ENCODE assay signal across 1 cellular context in the genomic region with DNA sequence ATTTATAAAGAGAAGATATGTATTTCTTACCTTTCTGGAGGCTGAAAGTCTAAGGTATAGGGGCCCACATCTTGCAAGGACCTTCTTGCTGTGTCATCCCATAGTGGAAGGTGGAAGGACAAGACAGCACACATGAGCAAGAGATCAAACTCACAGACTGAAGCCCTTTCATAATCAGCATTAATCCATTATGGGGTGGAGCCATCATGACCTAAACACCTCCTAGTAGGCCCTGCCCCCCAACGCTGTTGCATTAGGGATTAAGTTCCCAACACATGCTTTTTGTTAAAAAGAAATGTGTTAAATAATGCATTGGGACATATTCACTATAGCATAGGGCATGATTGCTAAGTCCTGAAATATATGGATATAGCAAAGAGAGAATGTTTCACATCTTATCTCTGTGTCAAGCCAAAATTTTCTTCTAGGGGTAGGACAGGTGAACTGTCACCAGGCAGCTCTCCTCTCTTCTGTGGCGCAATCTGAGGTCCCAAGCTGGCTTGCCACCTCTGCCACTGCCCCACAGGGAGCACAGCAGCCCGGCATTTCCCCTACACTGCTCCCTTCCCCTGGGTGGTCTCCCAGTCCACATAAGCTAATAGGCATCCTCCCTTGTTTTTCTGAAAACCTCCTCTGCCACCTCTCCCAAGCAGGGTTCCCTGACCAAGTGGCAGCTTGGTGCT.
TF ChIP-seq lines count a peak whose summit lies in the region.

No MANE protein-coding gene starts in this region.

TF ChIP-seq in WTC11, 78 proteins besides CTCF, POLR2A, EP300 and RAD21 (continued from another document):
- TF ChIP-seq, protein P1, sequence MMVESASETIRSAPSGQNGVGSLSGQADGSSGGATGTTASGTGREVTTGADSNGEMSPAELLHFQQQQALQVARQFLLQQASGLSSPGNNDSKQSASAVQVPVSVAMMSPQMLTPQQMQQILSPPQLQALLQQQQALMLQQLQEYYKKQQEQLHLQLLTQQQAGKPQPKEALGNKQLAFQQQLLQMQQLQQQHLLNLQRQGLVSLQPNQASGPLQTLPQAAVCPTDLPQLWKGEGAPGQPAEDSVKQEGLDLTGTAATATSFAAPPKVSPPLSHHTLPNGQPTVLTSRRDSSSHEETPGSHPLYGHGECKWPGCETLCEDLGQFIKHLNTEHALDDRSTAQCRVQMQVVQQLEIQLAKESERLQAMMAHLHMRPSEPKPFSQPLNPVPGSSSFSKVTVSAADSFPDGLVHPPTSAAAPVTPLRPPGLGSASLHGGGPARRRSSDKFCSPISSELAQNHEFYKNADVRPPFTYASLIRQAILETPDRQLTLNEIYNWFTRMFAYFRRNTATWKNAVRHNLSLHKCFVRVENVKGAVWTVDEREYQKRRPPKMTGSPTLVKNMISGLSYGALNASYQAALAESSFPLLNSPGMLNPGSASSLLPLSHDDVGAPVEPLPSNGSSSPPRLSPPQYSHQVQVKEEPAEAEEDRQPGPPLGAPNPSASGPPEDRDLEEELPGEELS (CRISPR knock-in tag; IDR thresholded peaks at IDR 0.05): no peak
- TF ChIP-seq E2F1 (CRISPR knock-in tag; IDR thresholded peaks at IDR 0.05): no peak
- TF ChIP-seq E2F5 (CRISPR knock-in tag; IDR thresholded peaks at IDR 0.05): no peak
- TF ChIP-seq RORB (CRISPR knock-in tag; IDR thresholded peaks at IDR 0.05): no peak
- no peak for TF ChIP-seq NR2C2 (CRISPR knock-in tag; IDR thresholded peaks at IDR 0.05)
- TF ChIP-seq, protein P2, sequence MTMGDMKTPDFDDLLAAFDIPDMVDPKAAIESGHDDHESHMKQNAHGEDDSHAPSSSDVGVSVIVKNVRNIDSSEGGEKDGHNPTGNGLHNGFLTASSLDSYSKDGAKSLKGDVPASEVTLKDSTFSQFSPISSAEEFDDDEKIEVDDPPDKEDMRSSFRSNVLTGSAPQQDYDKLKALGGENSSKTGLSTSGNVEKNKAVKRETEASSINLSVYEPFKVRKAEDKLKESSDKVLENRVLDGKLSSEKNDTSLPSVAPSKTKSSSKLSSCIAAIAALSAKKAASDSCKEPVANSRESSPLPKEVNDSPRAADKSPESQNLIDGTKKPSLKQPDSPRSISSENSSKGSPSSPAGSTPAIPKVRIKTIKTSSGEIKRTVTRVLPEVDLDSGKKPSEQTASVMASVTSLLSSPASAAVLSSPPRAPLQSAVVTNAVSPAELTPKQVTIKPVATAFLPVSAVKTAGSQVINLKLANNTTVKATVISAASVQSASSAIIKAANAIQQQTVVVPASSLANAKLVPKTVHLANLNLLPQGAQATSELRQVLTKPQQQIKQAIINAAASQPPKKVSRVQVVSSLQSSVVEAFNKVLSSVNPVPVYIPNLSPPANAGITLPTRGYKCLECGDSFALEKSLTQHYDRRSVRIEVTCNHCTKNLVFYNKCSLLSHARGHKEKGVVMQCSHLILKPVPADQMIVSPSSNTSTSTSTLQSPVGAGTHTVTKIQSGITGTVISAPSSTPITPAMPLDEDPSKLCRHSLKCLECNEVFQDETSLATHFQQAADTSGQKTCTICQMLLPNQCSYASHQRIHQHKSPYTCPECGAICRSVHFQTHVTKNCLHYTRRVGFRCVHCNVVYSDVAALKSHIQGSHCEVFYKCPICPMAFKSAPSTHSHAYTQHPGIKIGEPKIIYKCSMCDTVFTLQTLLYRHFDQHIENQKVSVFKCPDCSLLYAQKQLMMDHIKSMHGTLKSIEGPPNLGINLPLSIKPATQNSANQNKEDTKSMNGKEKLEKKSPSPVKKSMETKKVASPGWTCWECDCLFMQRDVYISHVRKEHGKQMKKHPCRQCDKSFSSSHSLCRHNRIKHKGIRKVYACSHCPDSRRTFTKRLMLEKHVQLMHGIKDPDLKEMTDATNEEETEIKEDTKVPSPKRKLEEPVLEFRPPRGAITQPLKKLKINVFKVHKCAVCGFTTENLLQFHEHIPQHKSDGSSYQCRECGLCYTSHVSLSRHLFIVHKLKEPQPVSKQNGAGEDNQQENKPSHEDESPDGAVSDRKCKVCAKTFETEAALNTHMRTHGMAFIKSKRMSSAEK (CRISPR knock-in tag; IDR thresholded peaks at IDR 0.05; ENCODE audit: borderline replicate concordance): no peak
- TF ChIP-seq RELA (CRISPR knock-in tag; IDR thresholded peaks at IDR 0.05; ENCODE audit: borderline replicate concordance): no peak
- TF ChIP-seq CREM (CRISPR knock-in tag; IDR thresholded peaks at IDR 0.05): no peak
- no peak for TF ChIP-seq FOXP1 (CRISPR knock-in tag; IDR thresholded peaks at IDR 0.05; ENCODE audit: borderline replicate concordance)
- TF ChIP-seq ZBTB21 (CRISPR knock-in tag; IDR thresholded peaks at IDR 0.05; ENCODE audit: borderline replicate concordance): no peak
- no peak for TF ChIP-seq JAZF1 (CRISPR knock-in tag; IDR thresholded peaks at IDR 0.05)
- TF ChIP-seq, protein P3, sequence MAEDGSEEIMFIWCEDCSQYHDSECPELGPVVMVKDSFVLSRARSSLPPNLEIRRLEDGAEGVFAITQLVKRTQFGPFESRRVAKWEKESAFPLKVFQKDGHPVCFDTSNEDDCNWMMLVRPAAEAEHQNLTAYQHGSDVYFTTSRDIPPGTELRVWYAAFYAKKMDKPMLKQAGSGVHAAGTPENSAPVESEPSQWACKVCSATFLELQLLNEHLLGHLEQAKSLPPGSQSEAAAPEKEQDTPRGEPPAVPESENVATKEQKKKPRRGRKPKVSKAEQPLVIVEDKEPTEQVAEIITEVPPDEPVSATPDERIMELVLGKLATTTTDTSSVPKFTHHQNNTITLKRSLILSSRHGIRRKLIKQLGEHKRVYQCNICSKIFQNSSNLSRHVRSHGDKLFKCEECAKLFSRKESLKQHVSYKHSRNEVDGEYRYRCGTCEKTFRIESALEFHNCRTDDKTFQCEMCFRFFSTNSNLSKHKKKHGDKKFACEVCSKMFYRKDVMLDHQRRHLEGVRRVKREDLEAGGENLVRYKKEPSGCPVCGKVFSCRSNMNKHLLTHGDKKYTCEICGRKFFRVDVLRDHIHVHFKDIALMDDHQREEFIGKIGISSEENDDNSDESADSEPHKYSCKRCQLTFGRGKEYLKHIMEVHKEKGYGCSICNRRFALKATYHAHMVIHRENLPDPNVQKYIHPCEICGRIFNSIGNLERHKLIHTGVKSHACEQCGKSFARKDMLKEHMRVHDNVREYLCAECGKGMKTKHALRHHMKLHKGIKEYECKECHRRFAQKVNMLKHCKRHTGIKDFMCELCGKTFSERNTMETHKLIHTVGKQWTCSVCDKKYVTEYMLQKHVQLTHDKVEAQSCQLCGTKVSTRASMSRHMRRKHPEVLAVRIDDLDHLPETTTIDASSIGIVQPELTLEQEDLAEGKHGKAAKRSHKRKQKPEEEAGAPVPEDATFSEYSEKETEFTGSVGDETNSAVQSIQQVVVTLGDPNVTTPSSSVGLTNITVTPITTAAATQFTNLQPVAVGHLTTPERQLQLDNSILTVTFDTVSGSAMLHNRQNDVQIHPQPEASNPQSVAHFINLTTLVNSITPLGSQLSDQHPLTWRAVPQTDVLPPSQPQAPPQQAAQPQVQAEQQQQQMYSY (CRISPR knock-in tag; IDR thresholded peaks at IDR 0.05): no peak
